ENCODE assay signal across 27 cellular contexts in genomic region chr17:3864534-3864933, GRCh38. TPM values are rescaled to one million over a fixed set of nuclear protein-coding genes. Genes with fewer than 3 reads are reported as not detected.
"Had no signal": no experiment of that assay in that cellular context is flagged by ENCODE, and none has a peak within 500 bp of the region (broad histone marks: within the 10 kb centered on the region; RNA-seq: fewer than 3 reads in every experiment).

No MANE protein-coding gene starts in this region.

- H3K27me3 Mint-ChIP-seq: brain; naive thymus-derived CD8-positive, alpha-beta T cell; stimulated activated naive B cell treated with anti-CD40 and anti-IgM and Interleukin-4, amounts not matched to agents 10 μg/mL and 1 μg/mL and 100 μg/mL, for 72 hours had no signal

- H3K4me3 ChIP-seq: hepatocyte, left lung, right lobe of liver, skin epidermis, testis, upper lobe of left lung had no signal

- DNase-seq: activated CD4-positive, alpha-beta T cell treated with anti-CD3 and anti-CD28 coated beads for 1 hour; activated CD4-positive, alpha-beta T cell treated with anti-CD3 and anti-CD28 coated beads, Interleukin-2, amount 50 U/mL, for 4 hours; activated CD8-positive, alpha-beta memory T cell treated with anti-CD3 and anti-CD28 coated beads, Interleukin-2, amount 50 U/mL, for 48 hours; activated naive CD4-positive, alpha-beta T cell treated with Interleukin-2 at 50 U/mL for 16 hours; activated T-cell treated with anti-CD3 and anti-CD28 coated beads, Interleukin-2, amount 50 U/mL, for 4 hours; dermis blood vessel endothelial cell; effector memory CD4-positive, alpha-beta T cell; foreskin melanocyte; immature natural killer cell; naive thymus-derived CD8-positive, alpha-beta T cell; stimulated activated naive B cell treated with anti-CD40 and anti-IgM and Interleukin-4, amounts not matched to agents 10 μg/mL and 1 μg/mL and 100 μg/mL, for 72 hours; T-helper 1 cell; T-helper 9 cell; testis had no signal

- H3K27me3 ChIP-seq: hepatocyte, left lung, right lobe of liver, testis, upper lobe of left lung had no signal

- H3K9me3 ChIP-seq: left lung, right lobe of liver, testis, upper lobe of left lung had no signal

- H3K4me2 ChIP-seq: hepatocyte had no signal

- H3K27ac Mint-ChIP-seq: activated T-helper 2 cell treated with anti-CD3 and anti-CD28 coated beads, Interferon-gamma antibody, Interleukin-2, Interleukin-4, amounts not matched to agents 10 μg/mL and 5 μg/mL and 100 μg/mL, durations not matched to agents 14 hours and 24 hours and 36 hours; mesothelial cell of epicardium; stimulated activated naive B cell treated with anti-CD40 and anti-IgM and Interleukin-4, amounts not matched to agents 10 μg/mL and 1 μg/mL and 100 μg/mL, for 72 hours had no signal

- H3K27ac ChIP-seq: hepatocyte, left lung, parathyroid adenoma, right lobe of liver, testis, upper lobe of left lung had no signal

- H3K4me3 Mint-ChIP-seq: activated T-cell treated with anti-CD3 and anti-CD28 coated beads, Interleukin-2, amount 50 U/mL, for 4 hours; brain; immature natural killer cell; mesothelial cell of epicardium; naive thymus-derived CD8-positive, alpha-beta T cell; stimulated activated naive B cell treated with anti-CD40 and anti-IgM and Interleukin-4, amounts not matched to agents 10 μg/mL and 1 μg/mL and 100 μg/mL, for 72 hours had no signal

- H2AFZ ChIP-seq: hepatocyte, parathyroid adenoma had no signal

- H3K36me3 ChIP-seq: right lobe of liver had no signal

- H3K4me1 ChIP-seq: left lung, parathyroid adenoma, right lobe of liver, testis had no signal

- H3K36me3 Mint-ChIP-seq: immature natural killer cell had no signal

- H3K4me1 Mint-ChIP-seq: immature natural killer cell; mesothelial cell of epicardium; stimulated activated naive B cell treated with anti-CD40 and anti-IgM and Interleukin-4, amounts not matched to agents 10 μg/mL and 1 μg/mL and 100 μg/mL, for 72 hours had no signal

- H3K9me3 Mint-ChIP-seq: activated T-cell treated with anti-CD3 and anti-CD28 coated beads, Interleukin-2, amount 50 U/mL, for 4 hours; activated T-helper 2 cell treated with anti-CD3 and anti-CD28 coated beads, Interferon-gamma antibody, Interleukin-2, Interleukin-4, amounts not matched to agents 10 μg/mL and 5 μg/mL and 100 μg/mL, durations not matched to agents 14 hours and 24 hours and 36 hours; brain; immature natural killer cell; mesothelial cell of epicardium; naive thymus-derived CD8-positive, alpha-beta T cell; stimulated activated naive B cell treated with anti-CD40 and anti-IgM and Interleukin-4, amounts not matched to agents 10 μg/mL and 1 μg/mL and 100 μg/mL, for 72 hours had no signal

- H3K9ac ChIP-seq: parathyroid adenoma had no signal

RNA-seq across cellular contexts. Expression of gene P2RX1, which starts 51.7 kb away (rescaled TPM):
- total RNA-seq: activated CD8-positive, alpha-beta memory T cell treated with anti-CD3 and anti-CD28 coated beads for 36 hours; chondrocyte; dermis blood vessel endothelial cell; kidney epithelial cell; lung microvascular endothelial cell had no signal
- polyA plus RNA-seq: naive thymus-derived CD8-positive, alpha-beta T cell had no signal
